ENCODE assay signal across 18 cellular contexts in genomic region chr10:54368984-54369383, GRCh38.
DNase-seq lines count a peak whose midpoint lies in the region; ATAC-seq, FAIRE-seq and TF ChIP-seq lines count a peak whose summit lies in the region.
"Had no signal": no experiment of that assay in that cellular context is flagged by ENCODE, and none has a peak within 500 bp of the region (broad histone marks: within the 10 kb centered on the region; RNA-seq: fewer than 3 reads in every experiment).

No MANE protein-coding gene starts in this region.

- no peaks in the 10 kb centered on the region for H3K27me3 Mint-ChIP-seq in endodermal cell (ENCODE audit: insufficient read depth)

- TF ChIP-seq CTCF in endodermal cell (conservative IDR thresholded peaks at IDR 0.05) (peak; percentile 54), WERI-Rb-1 (IDR thresholded peaks at IDR 0.05; ENCODE audit: low read depth, low read length) (no peak), kidney (IDR thresholded peaks at IDR 0.05; ENCODE audit: borderline replicate concordance, extremely low read depth, insufficient read depth) (no peak)

- H3K36me3 ChIP-seq in endodermal cell (ENCODE audit: control insufficient read depth, insufficient read depth, low read length), result no peaks in the 10 kb centered on the region
- H3K36me3 ChIP-seq in WERI-Rb-1, result no peaks in the 10 kb centered on the region
- no peaks in the 10 kb centered on the region for H3K36me3 ChIP-seq in kidney (ENCODE audit: control insufficient read depth in 1 of 2, insufficient read depth in 2 of 2, low read length in 2 of 2)

- H3K9me3 ChIP-seq in endodermal cell (ENCODE audit: control insufficient read depth, low read length) (no peaks in the 10 kb centered on the region), WERI-Rb-1 (ENCODE audit: severe bottlenecking) (no peaks in the 10 kb centered on the region), kidney (ENCODE audit: control insufficient read depth in 1 of 2, low read length in 2 of 2) (no peaks in the 10 kb centered on the region)

- no peaks in the 10 kb centered on the region for H3K36me3 Mint-ChIP-seq in endodermal cell (ENCODE audit: low read depth)
- H3K36me3 Mint-ChIP-seq: CD14-positive monocyte had no signal

- DNase-seq in NCI-H748 (lab: John Stamatoyannopoulos, UW; ENCODE audit: unreplicated experiment) (peak; percentile 3), NCI-H748 treated with DMSO at 0.1 percent for 48 hours (lab: John Stamatoyannopoulos, UW) (no peak), NAMALWA (ENCODE audit: low spot score) (peak; percentile 8), endodermal cell (no peak), iPS-NIHi11 (ENCODE audit: low spot score) (no peak), WERI-Rb-1 (no peak), kidney (no peak)
- DNase-seq: DMS 273 treated with DMSO at 0.1 percent for 48 hours, MM.1S, NCI-H1105 treated with DMSO at 0.1 percent for 48 hours, NCI-H1694 treated with DMSO at 0.1 percent for 48 hours, NCI-H2107, NCI-H446, SHP77, T-helper 1 cell had no signal

- no peaks in the 10 kb centered on the region for H3K27me3 ChIP-seq in endodermal cell (ENCODE audit: control insufficient read depth, insufficient read depth, low read length, poor library complexity, severe bottlenecking)
- H3K27me3 ChIP-seq in WERI-Rb-1 (ENCODE audit: insufficient read depth, low read depth, severe bottlenecking), result no peaks in the 10 kb centered on the region

- H3K4me3 ChIP-seq in endodermal cell (ENCODE audit: low read length), result no peak overlapping the region
- H3K4me3 ChIP-seq in WERI-Rb-1 (ENCODE audit: low read depth, low read length), result no peak overlapping the region
- no peak overlapping the region for H3K4me3 ChIP-seq in kidney (ENCODE audit: low read length in 2 of 2)

- FAIRE-seq in kidney (lab: Jason Lieb, UNC), result no peak

- no peaks in the 10 kb centered on the region for H3K4me1 Mint-ChIP-seq in endodermal cell
- H3K4me1 Mint-ChIP-seq: CD14-positive monocyte had no signal

- H3K4me1 ChIP-seq in endodermal cell (ENCODE audit: control insufficient read depth, insufficient read depth, low read length), result no peaks in the 10 kb centered on the region
- no peaks in the 10 kb centered on the region for H3K4me1 ChIP-seq in kidney (ENCODE audit: control insufficient read depth in 1 of 2, insufficient read depth in 1 of 2, low read depth in 1 of 2, low read length in 2 of 2)

- no peak overlapping the region for H3K4me3 Mint-ChIP-seq in endodermal cell
- H3K4me3 Mint-ChIP-seq: CD14-positive monocyte had no signal

- no peak overlapping the region for H3K9ac ChIP-seq in endodermal cell (ENCODE audit: extremely low read depth, low read length, poor library complexity, severe bottlenecking)
- H3K9ac ChIP-seq in kidney (ENCODE audit: low read length in 2 of 2), result no peak overlapping the region

- H3K27ac ChIP-seq in endodermal cell (ENCODE audit: low read depth, low read length), result no peak overlapping the region
- H3K27ac ChIP-seq in WERI-Rb-1, result no peak overlapping the region
- no peak overlapping the region for H3K27ac ChIP-seq in kidney (ENCODE audit: low read depth in 2 of 2, low read length in 2 of 2)

- WGBS in endodermal cell (ENCODE audit: insufficient coverage in 1 of 2, insufficient read length in 1 of 2), 2 experiments, result 96% methylated on average over 2 of the region's 3 CpGs; no CpG with 5 or more reads in 1 of the 2 experiments

- no peak for ATAC-seq in GM21529 (IDR thresholded peaks at IDR 0.05; ENCODE audit: unreplicated experiment)
- ATAC-seq: SK-N-SH treated with all-trans-retinoic acid at 6 μM for 48 hours had no signal

- H3K27ac Mint-ChIP-seq in endodermal cell, result no peak overlapping the region
- H3K27ac Mint-ChIP-seq: CD14-positive monocyte had no signal

- intact Hi-C loops in kidney (cut with DNase I), result no loop called here

- H3K9me3 Mint-ChIP-seq in endodermal cell, result no peaks in the 10 kb centered on the region

Comparison
In these comparisons a context has a peak if more than half of its experiments do, and no peak if none do; other contexts are left out.
1. DNase-seq: peak in NCI-H748 (single experiment) and NAMALWA (single experiment); none in NCI-H748 treated with DMSO at 0.1 percent for 48 hours (single experiment), endodermal cell (single experiment), iPS-NIHi11 (single experiment), WERI-Rb-1 (single experiment) and kidney (single experiment).